Comparison of ENCODE assay signal across 1 cellular context in genomic region chr1:89199515-89199914, GRCh38.
TF ChIP-seq lines count a peak whose summit lies in the region.

No MANE protein-coding gene starts in this region.

TF ChIP-seq in endothelial cell of umbilical vein, 7 proteins besides CTCF, POLR2A, EP300 and RAD21 (continued from another document):
- TF ChIP-seq MYC (IDR thresholded peaks at IDR 0.05; ENCODE audit: low read depth, low read length) (no peak), EZH2 (IDR thresholded peaks at IDR 0.05; ENCODE audit: borderline replicate concordance, low read depth, low read length, severe bottlenecking) (no peak), FOS (IDR thresholded peaks at IDR 0.05; ENCODE audit: borderline replicate concordance, insufficient read depth, low read length) (no peak), GATA2 (IDR thresholded peaks at IDR 0.05; ENCODE audit: insufficient read depth, insufficient read length, low read depth, low read length) (no peak), POLR2AphosphoS5 (IDR thresholded peaks at IDR 0.05; ENCODE audit: insufficient read depth, low read depth, low read length) (no peak), MAX (IDR thresholded peaks at IDR 0.05; ENCODE audit: insufficient read depth, insufficient read length) (no peak)
